34 cellular contexts compared by ENCODE assay signal in genomic region chr2:161406316-161406715, GRCh38. TPM values are rescaled to one million over a fixed set of nuclear protein-coding genes. Genes with fewer than 3 reads are reported as not detected.
"Had no signal": no experiment of that assay in that cellular context is flagged by ENCODE, and none has a peak within 500 bp of the region (broad histone marks: within the 10 kb centered on the region; RNA-seq: fewer than 3 reads in every experiment).

No MANE protein-coding gene starts in this region.

- H3K4me1 ChIP-seq: adrenal gland, body of pancreas, esophagus muscularis mucosa, gastroesophageal sphincter had no signal

- H3K4me3 Mint-ChIP-seq: activated CD4-positive, alpha-beta T cell treated with anti-CD3 and anti-CD28 coated beads for 36 hours; activated CD4-positive, alpha-beta T cell treated with anti-CD3 and anti-CD28 coated beads, Interleukin-2, amount 10 ng/mL, durations not matched to agents 7 days and 5 days; activated CD8-positive, alpha-beta T cell treated with anti-CD3 and anti-CD28 coated beads for 36 hours; activated naive CD4-positive, alpha-beta T cell treated with anti-CD3 and anti-CD28 coated beads for 36 hours; activated naive CD4-positive, alpha-beta T cell treated with anti-CD3 and anti-CD28 coated beads, Interleukin-2, amount 50 U/mL, for 24 hours; activated naive CD8-positive, alpha-beta T cell treated with anti-CD3 and anti-CD28 coated beads for 36 hours; activated naive CD8-positive, alpha-beta T cell treated with anti-CD3 and anti-CD28 coated beads, Interleukin-2, amount 50 U/mL, for 24 hours; activated T-cell treated with anti-CD3 and anti-CD28 coated beads, Interleukin-2, amount 50 U/mL, for 4 hours; activated T-helper 1 cell treated with anti-CD3 and anti-CD28 coated beads, Interleukin-12 subunit alpha, Interleukin-12 subunit beta, Interleukin-2, Interleukin-4 antibody, amounts not matched to agents 30 ng/mL and 10 ng/mL and 1 ng/mL, durations not matched to agents 14 hours and 24 hours and 36 hours; effector memory CD8-positive, alpha-beta T cell had no signal

- H3K9me3 ChIP-seq: adrenal gland, body of pancreas, esophagus muscularis mucosa, gastroesophageal sphincter had no signal

- H3K27ac ChIP-seq: adrenal gland, body of pancreas, esophagus muscularis mucosa, gastroesophageal sphincter had no signal

- H3K27ac Mint-ChIP-seq: activated CD4-positive, alpha-beta T cell treated with anti-CD3 and anti-CD28 coated beads for 36 hours; activated CD4-positive, alpha-beta T cell treated with anti-CD3 and anti-CD28 coated beads, Interleukin-2, amount 10 ng/mL, durations not matched to agents 7 days and 5 days; activated CD8-positive, alpha-beta T cell treated with anti-CD3 and anti-CD28 coated beads for 36 hours; activated naive CD4-positive, alpha-beta T cell treated with anti-CD3 and anti-CD28 coated beads for 36 hours; activated naive CD4-positive, alpha-beta T cell treated with anti-CD3 and anti-CD28 coated beads, Interleukin-2, amount 50 U/mL, for 24 hours; activated naive CD8-positive, alpha-beta T cell treated with anti-CD3 and anti-CD28 coated beads for 36 hours; activated naive CD8-positive, alpha-beta T cell treated with anti-CD3 and anti-CD28 coated beads, Interleukin-2, amount 50 U/mL, for 24 hours; activated T-helper 1 cell treated with anti-CD3 and anti-CD28 coated beads, Interleukin-12 subunit alpha, Interleukin-12 subunit beta, Interleukin-2, Interleukin-4 antibody, amounts not matched to agents 30 ng/mL and 10 ng/mL and 1 ng/mL, durations not matched to agents 14 hours and 24 hours and 36 hours; activated T-helper 2 cell treated with anti-CD3 and anti-CD28 coated beads, Interferon-gamma antibody, Interleukin-2, Interleukin-4, amounts not matched to agents 10 μg/mL and 5 μg/mL and 100 μg/mL, durations not matched to agents 14 hours and 24 hours and 36 hours; effector memory CD8-positive, alpha-beta T cell had no signal

- H3K9me3 Mint-ChIP-seq: activated CD4-positive, alpha-beta T cell treated with anti-CD3 and anti-CD28 coated beads, Interleukin-2, amount 10 ng/mL, durations not matched to agents 7 days and 5 days; activated CD8-positive, alpha-beta T cell treated with anti-CD3 and anti-CD28 coated beads for 36 hours; activated naive CD4-positive, alpha-beta T cell treated with anti-CD3 and anti-CD28 coated beads for 36 hours; activated naive CD4-positive, alpha-beta T cell treated with anti-CD3 and anti-CD28 coated beads, Interleukin-2, amount 50 U/mL, for 24 hours; activated naive CD8-positive, alpha-beta T cell treated with anti-CD3 and anti-CD28 coated beads for 36 hours; activated naive CD8-positive, alpha-beta T cell treated with anti-CD3 and anti-CD28 coated beads, Interleukin-2, amount 50 U/mL, for 24 hours; activated T-cell treated with anti-CD3 and anti-CD28 coated beads, Interleukin-2, amount 50 U/mL, for 4 hours; activated T-helper 1 cell treated with anti-CD3 and anti-CD28 coated beads, Interleukin-12 subunit alpha, Interleukin-12 subunit beta, Interleukin-2, Interleukin-4 antibody, amounts not matched to agents 30 ng/mL and 10 ng/mL and 1 ng/mL, durations not matched to agents 14 hours and 24 hours and 36 hours; activated T-helper 2 cell treated with anti-CD3 and anti-CD28 coated beads, Interferon-gamma antibody, Interleukin-2, Interleukin-4, amounts not matched to agents 10 μg/mL and 5 μg/mL and 100 μg/mL, durations not matched to agents 14 hours and 24 hours and 36 hours; effector memory CD8-positive, alpha-beta T cell had no signal

- DNase-seq: activated CD4-positive, alpha-beta T cell treated with anti-CD3 and anti-CD28 coated beads for 36 hours; activated CD4-positive, alpha-beta T cell treated with anti-CD3 and anti-CD28 coated beads, Interleukin-2, amount 10 ng/mL, durations not matched to agents 7 days and 5 days; activated CD4-positive, alpha-beta T cell treated with anti-CD3 and anti-CD28 coated beads, Interleukin-2, amount 50 U/mL, for 48 hours; activated CD4-positive, CD25-positive, alpha-beta regulatory T cell; activated CD4-positive, CD25-positive, alpha-beta regulatory T cell treated with anti-CD3 and anti-CD28 coated beads, Interleukin-2, amount 50 U/mL, for 72 hours; activated CD8-positive, alpha-beta memory T cell treated with anti-CD3 and anti-CD28 coated beads for 24 hours; activated CD8-positive, alpha-beta T cell treated with anti-CD3 and anti-CD28 coated beads for 36 hours; activated effector memory CD4-positive, alpha-beta T cell treated with anti-CD3 and anti-CD28 coated beads, Interleukin-2, amount 50 U/mL, for 16 hours; activated naive CD4-positive, alpha-beta T cell treated with anti-CD3 and anti-CD28 coated beads for 36 hours; activated naive CD8-positive, alpha-beta T cell treated with anti-CD3 and anti-CD28 coated beads for 36 hours; activated naive CD8-positive, alpha-beta T cell treated with anti-CD3 and anti-CD28 coated beads, Interleukin-2, amount 50 U/mL, for 24 hours; activated T-cell treated with anti-CD3 and anti-CD28 coated beads, Interleukin-2, amount 50 U/mL, for 4 hours; adrenal gland; amygdala; aorta; body of pancreas; caudate nucleus; cortex of kidney; dermis blood vessel endothelial cell; effector CD4-positive, alpha-beta T cell; effector memory CD8-positive, alpha-beta T cell; erythroblast; foreskin melanocyte; head of caudate nucleus; T-helper 2 cell had no signal

- H3K27me3 ChIP-seq: adrenal gland, body of pancreas, esophagus muscularis mucosa, gastroesophageal sphincter had no signal

- H3K4me3 ChIP-seq: adrenal gland, body of pancreas, esophagus muscularis mucosa, gastroesophageal sphincter had no signal

- H3K4me1 Mint-ChIP-seq: activated CD4-positive, alpha-beta T cell treated with anti-CD3 and anti-CD28 coated beads for 36 hours; activated naive CD4-positive, alpha-beta T cell treated with anti-CD3 and anti-CD28 coated beads, Interleukin-2, amount 50 U/mL, for 24 hours; activated naive CD8-positive, alpha-beta T cell treated with anti-CD3 and anti-CD28 coated beads for 36 hours; activated naive CD8-positive, alpha-beta T cell treated with anti-CD3 and anti-CD28 coated beads, Interleukin-2, amount 50 U/mL, for 24 hours had no signal

- H3K27me3 Mint-ChIP-seq: activated CD4-positive, alpha-beta T cell treated with anti-CD3 and anti-CD28 coated beads for 36 hours; activated CD4-positive, alpha-beta T cell treated with anti-CD3 and anti-CD28 coated beads, Interleukin-2, amount 10 ng/mL, durations not matched to agents 7 days and 5 days; activated CD8-positive, alpha-beta T cell treated with anti-CD3 and anti-CD28 coated beads for 36 hours; activated naive CD4-positive, alpha-beta T cell treated with anti-CD3 and anti-CD28 coated beads, Interleukin-2, amount 50 U/mL, for 24 hours; activated naive CD8-positive, alpha-beta T cell treated with anti-CD3 and anti-CD28 coated beads for 36 hours; activated naive CD8-positive, alpha-beta T cell treated with anti-CD3 and anti-CD28 coated beads, Interleukin-2, amount 50 U/mL, for 24 hours; effector memory CD8-positive, alpha-beta T cell had no signal

- H3K36me3 ChIP-seq: adrenal gland had no signal

- ATAC-seq: activated CD4-positive, alpha-beta T cell treated with anti-CD3 and anti-CD28 coated beads for 36 hours; activated CD8-positive, alpha-beta T cell treated with anti-CD3 and anti-CD28 coated beads for 36 hours; activated naive CD8-positive, alpha-beta T cell treated with anti-CD3 and anti-CD28 coated beads, Interleukin-2, amount 50 U/mL, for 24 hours; activated T-cell treated with anti-CD3 and anti-CD28 coated beads, Interleukin-2, amount 50 U/mL, for 4 hours; body of pancreas; effector memory CD8-positive, alpha-beta T cell; gastroesophageal sphincter had no signal

RNA-seq across cellular contexts. Expression of gene TBR1, which starts 9.8 kb away (rescaled TPM):
- total RNA-seq: activated CD4-positive, alpha-beta T cell treated with anti-CD3 and anti-CD28 coated beads, Interleukin-2, amount 10 ng/mL, durations not matched to agents 7 days and 5 days; activated CD8-positive, alpha-beta T cell treated with anti-CD3 and anti-CD28 coated beads for 36 hours; activated naive CD4-positive, alpha-beta T cell treated with anti-CD3 and anti-CD28 coated beads for 36 hours; activated naive CD8-positive, alpha-beta T cell treated with anti-CD3 and anti-CD28 coated beads for 36 hours; activated T-cell treated with anti-CD3 and anti-CD28 coated beads, Interleukin-2, amount 50 U/mL, for 4 hours; activated T-helper 1 cell treated with anti-CD3 and anti-CD28 coated beads, Interleukin-12 subunit alpha, Interleukin-12 subunit beta, Interleukin-2, Interleukin-4 antibody, amounts not matched to agents 30 ng/mL and 10 ng/mL and 1 ng/mL, durations not matched to agents 14 hours and 24 hours and 36 hours; aorta; body of pancreas; chondrocyte; dermis blood vessel endothelial cell; esophagus muscularis mucosa; fibroblast of lung; fibroblast of villous mesenchyme; gastroesophageal sphincter; glomerular endothelial cell had no signal
- polyA plus RNA-seq: adrenal gland, aorta, fibroblast of lung had no signal
